ENCODE assay signal across 8 cellular contexts in the genomic region with DNA sequence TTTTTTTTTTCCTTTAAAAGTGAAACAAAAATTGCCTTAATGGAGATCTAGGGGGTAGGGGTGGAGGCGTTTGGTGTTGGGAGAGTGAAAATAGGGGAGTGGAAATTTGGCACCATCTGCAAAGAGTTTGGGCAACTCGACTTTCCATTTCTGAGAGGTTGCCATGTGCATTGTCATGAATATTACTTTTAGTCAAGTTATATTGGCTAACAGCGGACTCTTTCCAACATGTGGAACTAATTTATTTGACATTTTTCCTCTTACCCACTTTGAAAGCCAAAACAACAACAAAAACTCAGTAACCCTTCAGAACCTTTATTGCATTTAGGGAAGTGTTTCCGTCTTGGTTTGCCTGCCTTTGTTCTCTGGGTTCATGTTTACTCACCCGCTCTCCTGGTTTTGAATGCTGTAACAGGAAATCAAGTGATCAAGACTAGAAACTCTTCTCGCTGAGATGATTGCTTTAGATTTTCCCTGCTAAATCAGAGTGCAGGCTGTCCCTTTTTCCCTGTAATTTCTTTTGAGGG.
DNase-seq lines count a peak whose midpoint lies in the region; ATAC-seq and TF ChIP-seq lines count a peak whose summit lies in the region.

No MANE protein-coding gene starts in this region.

- no peaks in the 10 kb centered on the region for H3K9me3 ChIP-seq in uterus

- H3K4me3 ChIP-seq in uterus: peak overlapping the region; percentile 23 to 26

- no peaks in the 10 kb centered on the region for H3K27me3 ChIP-seq in uterus

- no peaks in the 10 kb centered on the region for H3K36me3 ChIP-seq in uterus

- ATAC-seq in Right ventricle myocardium inferior (peak; percentile 35), HG02885 (IDR thresholded peaks at IDR 0.05; ENCODE audit: poor library complexity, unreplicated experiment) (no peak)

- H3K27ac ChIP-seq in uterus: peak overlapping the region; percentile 63 to 80

- TF ChIP-seq CTCF in uterus (IDR thresholded peaks at IDR 0.05): no peak

- no peak for TF ChIP-seq POLR2A in uterus (IDR thresholded peaks at IDR 0.05)

- intact Hi-C loops in Right ventricle myocardium inferior (cut with DNase I): loop anchor here (2.0 kb wide), 1 partner anchor 70 kb away; the partner anchor contains the start of gene CACHD1
- intact Hi-C loops in cardiac septum (cut with DNase I): no loop called here
- intact Hi-C loops in uterus (cut with DNase I; ENCODE audit: low total_unique reads): no loop called here

- DNase-seq in Right ventricle myocardium inferior (ENCODE audit: missing footprints) (no peak), cardiac septum (ENCODE audit: low spot score) (no peak), dermis blood vessel endothelial cell (peak; percentile 78), medulla oblongata (ENCODE audit: extremely low spot score) (peak; percentile 46), uterus (no peak), SIG-M5 treated with dmso at 0.1 percent for 504 hours (lab: John Stamatoyannopoulos, UW; ENCODE audit: unreplicated experiment) (no peak), NCI-H82 (lab: John Stamatoyannopoulos, UW) (no peak)

- H3K4me1 ChIP-seq in uterus: peaks cover 0 to 7% of the 10 kb centered on the region in 2 donors

Comparison
In these comparisons a context has a peak if more than half of its experiments do, and no peak if none do; other contexts are left out.
1. DNase-seq: peak in dermis blood vessel endothelial cell (single experiment) and medulla oblongata (single experiment); none in Right ventricle myocardium inferior (single experiment), cardiac septum (single experiment), uterus (0 of 2), SIG-M5 treated with dmso at 0.1 percent for 504 hours (single experiment) and NCI-H82 (single experiment).